ENCODE assay signal across 17 cellular contexts in genomic region chr10:14563359-14563758, GRCh38.
DNase-seq lines count a peak whose midpoint lies in the region; ATAC-seq, FAIRE-seq and TF ChIP-seq lines count a peak whose summit lies in the region.
"Had no signal": no experiment of that assay in that cellular context is flagged by ENCODE, and none has a peak within 500 bp of the region (broad histone marks: within the 10 kb centered on the region; RNA-seq: fewer than 3 reads in every experiment).

No MANE protein-coding gene starts in this region.

- peak overlapping the region; percentile 82 for H3K27ac ChIP-seq in CD4-positive, alpha-beta T cell (ENCODE audit: low read depth, low read length)
- H3K27ac ChIP-seq: epithelial cell of prostate, thyroid gland had no signal

- POLR2A ChIA-PET in CD4-positive, alpha-beta T cell (lab: Charles Lee) = interaction anchor here (1.0 to 5.7 kb wide), 8 partner anchors 8 to 378 kb away, joined by 3 to 43 read pairs (median 16); partner anchors contain the start of genes CDNF, HSPA14 and MSANTD7
- POLR2A ChIA-PET in naive thymus-derived CD8-positive, alpha-beta T cell (lab: Charles Lee) = interaction anchor here (1.3 to 5.3 kb wide), 4 partner anchors 8 to 20 kb away, joined by 6 to 30 read pairs (median 8); no protein-coding TSS in a partner anchor

- H3K4me1 Mint-ChIP-seq in CD4-positive, alpha-beta T cell (ENCODE audit: low read depth) = peaks cover 97% of the 10 kb centered on the region
- peaks cover 55 to 98% (median 93%) of the 10 kb centered on the region in 4 donors for H3K4me1 Mint-ChIP-seq in naive thymus-derived CD8-positive, alpha-beta T cell
- peaks cover 2% of the 10 kb centered on the region for H3K4me1 Mint-ChIP-seq in mesothelial cell of epicardium

- H3K27me3 Mint-ChIP-seq in CD4-positive, alpha-beta T cell = no peaks in the 10 kb centered on the region
- no peaks in the 10 kb centered on the region for H3K27me3 Mint-ChIP-seq in naive thymus-derived CD8-positive, alpha-beta T cell
- no peaks in the 10 kb centered on the region for H3K27me3 Mint-ChIP-seq in mesothelial cell of epicardium (ENCODE audit: low read depth)
- H3K27me3 Mint-ChIP-seq: progenitor cell of endocrine pancreas had no signal

- intact Hi-C loops in CD4-positive, alpha-beta T cell (cut with DNase I, micrococcal nuclease) = loop anchor here in 1 of 2 experiments (2.0 kb wide), 1 partner anchor 39 kb away; no protein-coding TSS in a partner anchor

- DNase-seq in CD4-positive, alpha-beta T cell = no peak
- DNase-seq in GM19239 (ENCODE audit: insufficient read length, low spot score) = no peak
- no peak for DNase-seq in activated naive CD4-positive, alpha-beta T cell treated with anti-CD3 and anti-CD28 coated beads, Interleukin-2, amount 50 U/mL, for 72 hours (ENCODE audit: low spot score in 2 of 2)
- DNase-seq in naive thymus-derived CD8-positive, alpha-beta T cell = no peak
- DNase-seq in NCI-H82 treated with DMSO at 0.1 percent for 48 hours (lab: John Stamatoyannopoulos, UW; ENCODE audit: unreplicated experiment) = no peak
- DNase-seq in occipital lobe (lab: John Stamatoyannopoulos, UW) = no peak
- DNase-seq in mesothelial cell of epicardium (ENCODE audit: low spot score in 2 of 2, unreplicated experiment in 2 of 2) = no peak
- DNase-seq: amniotic stem cell; glutamatergic neuron; NCI-H2107; NCI-H82; stimulated activated CD4-positive, alpha-beta T cell treated with anti-CD3 and anti-CD28 coated beads, Interleukin-12 subunit alpha, Interleukin-12 subunit beta, amount 100 ng/mL, for 4 hours; thyroid gland had no signal

- peak overlapping the region; percentile 98 for H3K27ac Mint-ChIP-seq in CD4-positive, alpha-beta T cell
- peak overlapping the region; percentile 84 to 92 for H3K27ac Mint-ChIP-seq in activated naive CD4-positive, alpha-beta T cell treated with anti-CD3 and anti-CD28 coated beads, Interleukin-2, amount 50 U/mL, for 72 hours
- H3K27ac Mint-ChIP-seq in naive thymus-derived CD8-positive, alpha-beta T cell = peak overlapping the region; percentile 92 to 99 (median 98)
- H3K27ac Mint-ChIP-seq in mesothelial cell of epicardium = no peak overlapping the region
- H3K27ac Mint-ChIP-seq: progenitor cell of endocrine pancreas had no signal

- H3K27me3 ChIP-seq in CD4-positive, alpha-beta T cell (ENCODE audit: control insufficient read depth, insufficient read depth, low read length) = no peaks in the 10 kb centered on the region
- H3K27me3 ChIP-seq: thyroid gland had no signal

- CTCF ChIA-PET in CD4-positive, alpha-beta T cell (lab: Charles Lee) = interaction anchor here (1.0 to 4.6 kb wide), 5 partner anchors 20 to 34 kb away, joined by 3 to 15 read pairs (median 7); no protein-coding TSS in a partner anchor

- no peak for TF ChIP-seq CTCF in CD4-positive, alpha-beta T cell (IDR thresholded peaks at IDR 0.05)
- no peak for TF ChIP-seq CTCF in mesothelial cell of epicardium (IDR thresholded peaks at IDR 0.05; ENCODE audit: unreplicated experiment)

- no peak for ATAC-seq in CD4-positive, alpha-beta T cell (ENCODE audit: poor library complexity)
- ATAC-seq in activated naive CD4-positive, alpha-beta T cell treated with anti-CD3 and anti-CD28 coated beads, Interleukin-2, amount 50 U/mL, for 72 hours = no peak
- ATAC-seq in naive thymus-derived CD8-positive, alpha-beta T cell = no peak
- no peak for ATAC-seq in HG02571 (IDR thresholded peaks at IDR 0.05; ENCODE audit: unreplicated experiment)

- peaks cover 6% of the 10 kb centered on the region for H3K9me3 ChIP-seq in CD4-positive, alpha-beta T cell (ENCODE audit: control insufficient read depth, low read length)
- H3K9me3 ChIP-seq: thyroid gland had no signal

- FAIRE-seq in GM19239 (lab: Jason Lieb, UNC) = peak; percentile 14
- FAIRE-seq: keratinocyte had no signal

- H3K9me3 Mint-ChIP-seq in CD4-positive, alpha-beta T cell = no peaks in the 10 kb centered on the region
- H3K9me3 Mint-ChIP-seq in activated naive CD4-positive, alpha-beta T cell treated with anti-CD3 and anti-CD28 coated beads, Interleukin-2, amount 50 U/mL, for 72 hours = peaks cover 0 to 16% of the 10 kb centered on the region in 2 donors
- peaks cover 0 to 9% (median 3%) of the 10 kb centered on the region in 9 donors for H3K9me3 Mint-ChIP-seq in naive thymus-derived CD8-positive, alpha-beta T cell
- peaks cover 8% of the 10 kb centered on the region for H3K9me3 Mint-ChIP-seq in mesothelial cell of epicardium

- H3K36me3 Mint-ChIP-seq in CD4-positive, alpha-beta T cell (ENCODE audit: low read depth) = peaks cover 51% of the 10 kb centered on the region
- H3K36me3 Mint-ChIP-seq in activated naive CD4-positive, alpha-beta T cell treated with anti-CD3 and anti-CD28 coated beads, Interleukin-2, amount 50 U/mL, for 72 hours = peaks cover 22 to 62% of the 10 kb centered on the region in 2 donors
- peaks cover 19 to 35% (median 25%) of the 10 kb centered on the region in 3 donors for H3K36me3 Mint-ChIP-seq in naive thymus-derived CD8-positive, alpha-beta T cell
- peaks cover 18% of the 10 kb centered on the region for H3K36me3 Mint-ChIP-seq in mesothelial cell of epicardium

- H3K4me3 Mint-ChIP-seq in CD4-positive, alpha-beta T cell = peak overlapping the region; percentile 87
- H3K4me3 Mint-ChIP-seq in naive thymus-derived CD8-positive, alpha-beta T cell = peak overlapping the region; percentile 66 to 92 (median 77)
- no peak overlapping the region for H3K4me3 Mint-ChIP-seq in mesothelial cell of epicardium
